13 cellular contexts compared by ENCODE assay signal in the genomic region with DNA sequence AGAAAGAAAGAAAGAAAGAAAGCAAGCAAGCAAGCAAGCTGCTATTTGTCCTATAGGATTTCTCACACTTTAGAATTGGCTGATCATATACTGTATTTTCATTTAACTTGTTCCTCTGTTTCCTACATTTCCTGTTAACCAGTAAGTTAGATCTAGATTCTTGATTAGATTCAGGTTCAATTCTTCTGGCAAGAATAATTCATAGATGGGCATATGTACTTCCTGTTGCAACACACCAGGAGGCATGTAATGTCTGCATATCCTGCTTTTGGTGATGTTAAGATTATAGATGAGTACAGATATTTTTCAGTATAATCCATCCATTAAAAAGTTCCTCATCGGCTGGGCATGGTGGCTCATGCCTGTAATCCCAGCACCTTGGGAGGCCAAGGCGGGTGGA.
"Had no signal": no experiment of that assay in that cellular context is flagged by ENCODE, and none has a peak within 500 bp of the region (broad histone marks: within the 10 kb centered on the region; RNA-seq: fewer than 3 reads in every experiment).

No MANE protein-coding gene starts in this region.

- H3K27me3 ChIP-seq: brain microvascular endothelial cell, dorsolateral prefrontal cortex, gastroesophageal sphincter, pancreas, suprapubic skin had no signal

- H3K36me3 ChIP-seq: brain microvascular endothelial cell, gastroesophageal sphincter, pancreas, suprapubic skin had no signal

- H3K27ac ChIP-seq: brain microvascular endothelial cell, dorsolateral prefrontal cortex, gastroesophageal sphincter, pancreas, suprapubic skin had no signal

- H3K4me3 ChIP-seq: dorsolateral prefrontal cortex, gastroesophageal sphincter, pancreas, suprapubic skin had no signal

- H3K9me3 ChIP-seq: gastroesophageal sphincter, pancreas, suprapubic skin had no signal

- ATAC-seq: activated T-cell treated with anti-CD3 and anti-CD28 coated beads, Interleukin-2, amount 50 U/mL, for 4 hours; gastroesophageal sphincter; pancreas; stimulated activated naive CD8-positive, alpha-beta T cell treated with anti-CD3 and anti-CD28 coated beads, Interleukin-15, Interleukin-2, amounts not matched to agents 100 U/mL and 50 U/mL, for 24 hours had no signal

- DNase-seq: activated CD4-positive, alpha-beta T cell treated with anti-CD3 and anti-CD28 coated beads, Interleukin-2, amount 50 U/mL, for 4 hours; activated CD4-positive, CD25-positive, alpha-beta regulatory T cell treated with anti-CD3 and anti-CD28 coated beads, Interleukin-2, amount 50 U/mL, for 72 hours; activated effector memory CD4-positive, alpha-beta T cell treated with anti-CD3 and anti-CD28 coated beads, Interleukin-2, amount 50 U/mL, for 16 hours; activated T-cell treated with anti-CD3 and anti-CD28 coated beads, Interleukin-2, amount 50 U/mL, for 4 hours; brain microvascular endothelial cell; dorsolateral prefrontal cortex; hippocampal formation; kidney glomerular epithelial cell; pancreas; stimulated activated CD4-positive, alpha-beta T cell treated with anti-CD3 and anti-CD28 coated beads, Interleukin-12 subunit alpha, Interleukin-12 subunit beta, amount 100 ng/mL, for 4 hours; stimulated activated naive CD8-positive, alpha-beta T cell treated with anti-CD3 and anti-CD28 coated beads, Interleukin-15, Interleukin-2, amounts not matched to agents 100 U/mL and 50 U/mL, for 24 hours had no signal
